In the genomic region with DNA sequence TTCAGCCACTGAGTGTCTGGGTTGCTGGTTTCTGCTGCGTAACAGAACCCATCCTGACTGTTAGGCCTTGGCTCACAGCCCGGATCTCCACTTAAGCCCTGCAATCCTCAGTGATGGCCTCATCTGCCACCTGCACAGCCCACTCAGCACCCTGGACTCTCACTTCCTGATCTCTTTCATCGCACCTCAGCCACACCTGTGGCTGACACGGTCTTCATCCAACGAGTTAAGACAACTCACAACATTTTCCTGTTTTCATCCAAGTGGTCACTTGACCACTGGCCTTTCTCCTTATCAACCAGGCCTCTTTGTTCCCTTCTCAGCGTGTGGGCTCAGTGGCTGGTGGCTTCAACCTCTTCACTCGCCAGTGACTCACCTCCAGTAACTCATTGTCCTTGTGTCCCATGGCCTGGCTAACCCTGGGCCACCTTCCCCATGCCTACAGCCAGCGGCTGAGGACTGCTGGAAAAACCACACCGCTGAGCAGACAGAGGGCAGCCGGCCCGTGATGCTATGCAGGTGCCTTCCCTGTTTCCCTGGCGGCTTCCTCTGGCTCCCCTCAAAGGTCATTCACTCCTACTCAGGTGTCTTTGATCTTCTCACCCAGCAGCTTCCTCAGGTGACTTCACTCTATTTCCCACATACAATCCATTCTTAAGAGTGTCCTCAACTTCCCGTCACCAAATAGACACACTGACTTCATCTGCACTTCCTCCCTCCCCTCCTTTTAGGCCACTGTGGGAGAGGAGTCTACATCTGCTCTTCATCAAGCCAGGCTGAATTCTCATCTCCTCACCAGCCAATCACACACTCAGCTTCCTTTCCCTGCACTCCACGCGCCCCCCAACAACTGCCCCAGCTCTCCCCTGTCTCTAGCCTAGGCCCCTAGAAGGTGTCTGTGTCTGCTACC, we compare ENCODE assay signal across 11 cellular contexts. TPM values are rescaled to one million over a fixed set of nuclear protein-coding genes. Genes with fewer than 3 reads are reported as not detected.
A peak's percentile ranks its signal among the peaks of the same experiment; 100 is the strongest.
DNase-seq lines count a peak whose midpoint lies in the region; ATAC-seq, FAIRE-seq and TF ChIP-seq lines count a peak whose summit lies in the region.
"Had no signal": no experiment of that assay in that cellular context is flagged by ENCODE, and none has a peak within 500 bp of the region (broad histone marks: within the 10 kb centered on the region; RNA-seq: fewer than 3 reads in every experiment).

No MANE protein-coding gene starts in this region.

- no peaks in the 10 kb centered on the region for H3K27me3 Mint-ChIP-seq in activated naive CD8-positive, alpha-beta T cell treated with anti-CD3 and anti-CD28 coated beads, Interleukin-2, amount 50 U/mL, for 24 hours
- no peaks in the 10 kb centered on the region for H3K27me3 Mint-ChIP-seq in naive thymus-derived CD4-positive, alpha-beta T cell

- no peak for TF ChIP-seq EP300 in HepG2 (IDR thresholded peaks at IDR 0.05; ENCODE audit: low read depth in 2 of 2, low read length in 2 of 2)
- TF ChIP-seq EP300 in HepG2 (CRISPR knock-in tag; IDR thresholded peaks at IDR 0.05; ENCODE audit: borderline replicate concordance): no peak

- no peaks in the 10 kb centered on the region for H3K79me2 ChIP-seq in HepG2 (ENCODE audit: insufficient read depth, low read length)

- no peak for TF ChIP-seq RAD21 in HepG2 (CRISPR knock-in tag; IDR thresholded peaks at IDR 0.05)

- TF ChIP-seq CTCF in HepG2 (CRISPR knock-in tag; IDR thresholded peaks at IDR 0.05) (no peak), vagina (IDR thresholded peaks at IDR 0.05) (no peak)

- no peak for TF ChIP-seq POLR2A in HepG2 (IDR thresholded peaks at IDR 0.05; ENCODE audit: insufficient read depth in 1 of 2, low read depth in 2 of 2, low read length in 2 of 2)
- no peak for TF ChIP-seq POLR2A in vagina (IDR thresholded peaks at IDR 0.05)

- no peaks in the 10 kb centered on the region for H3K9me3 Mint-ChIP-seq in activated naive CD8-positive, alpha-beta T cell treated with anti-CD3 and anti-CD28 coated beads, Interleukin-2, amount 50 U/mL, for 24 hours
- H3K9me3 Mint-ChIP-seq in naive thymus-derived CD4-positive, alpha-beta T cell: no peaks in the 10 kb centered on the region

- DNase-seq in DMS79 treated with DMSO at 0.1 percent for 48 hours (lab: John Stamatoyannopoulos, UW): peak; percentile 67
- peak; percentile 22 for DNase-seq in NCI-H1092 treated with DMSO at 0.1 percent for 48 hours (lab: John Stamatoyannopoulos, UW)
- no peak for DNase-seq in activated naive CD8-positive, alpha-beta T cell treated with anti-CD3 and anti-CD28 coated beads, Interleukin-2, amount 50 U/mL, for 24 hours
- no peak for DNase-seq in HepG2 (ENCODE audit: low spot score)
- no peak for DNase-seq in vagina (ENCODE audit: extremely low spot score in 2 of 2)
- no peak for DNase-seq in naive thymus-derived CD4-positive, alpha-beta T cell
- DNase-seq in stimulated activated CD8-positive, alpha-beta memory T cell treated with anti-CD3 and anti-CD28 coated beads, Interleukin-4, amount 100 ng/mL, for 48 hours: no peak
- DNase-seq: nucleus accumbens, OCI-M1 had no signal

- H3K4me1 ChIP-seq in HepG2 (ENCODE audit: insufficient read depth, low read length): no peaks in the 10 kb centered on the region
- H3K4me1 ChIP-seq in vagina: peaks cover 19% of the 10 kb centered on the region
- no peaks in the 10 kb centered on the region for H3K4me1 ChIP-seq in naive thymus-derived CD4-positive, alpha-beta T cell (ENCODE audit: control insufficient read depth in 2 of 2, insufficient read depth in 2 of 2, low read length in 2 of 2)

- peaks cover 8% of the 10 kb centered on the region for H3K4me1 Mint-ChIP-seq in activated naive CD8-positive, alpha-beta T cell treated with anti-CD3 and anti-CD28 coated beads, Interleukin-2, amount 50 U/mL, for 24 hours
- peaks cover 0 to 8% (median 0%) of the 10 kb centered on the region in 7 donors for H3K4me1 Mint-ChIP-seq in naive thymus-derived CD4-positive, alpha-beta T cell

- H3K27ac ChIP-seq in HepG2 (ENCODE audit: extremely low read length, insufficient read depth, low read length) (no peak overlapping the region), vagina (no peak overlapping the region)
- no peak overlapping the region for H3K27ac ChIP-seq in naive thymus-derived CD4-positive, alpha-beta T cell (ENCODE audit: low read depth, low read length)

- H3K27ac Mint-ChIP-seq in activated naive CD8-positive, alpha-beta T cell treated with anti-CD3 and anti-CD28 coated beads, Interleukin-2, amount 50 U/mL, for 24 hours: peak overlapping the region; percentile 35
- peak overlapping the region in 3 of 9 donors; percentile 2 to 53 (median 7) for H3K27ac Mint-ChIP-seq in naive thymus-derived CD4-positive, alpha-beta T cell

- no peak for FAIRE-seq in HepG2 (lab: Jason Lieb, UNC)

- H3K4me3 Mint-ChIP-seq in activated naive CD8-positive, alpha-beta T cell treated with anti-CD3 and anti-CD28 coated beads, Interleukin-2, amount 50 U/mL, for 24 hours: no peak overlapping the region
- no peak overlapping the region for H3K4me3 Mint-ChIP-seq in naive thymus-derived CD4-positive, alpha-beta T cell

- no TSS peak for BruUV-seq in HepG2 (replicated peaks; lab: Mats Ljungman, UMichigan)

- no peak overlapping the region for H3K9ac ChIP-seq in HepG2 (ENCODE audit: insufficient read depth, low read depth, low read length)

- H3K9me3 ChIP-seq in HepG2 (ENCODE audit: low read length): no peaks in the 10 kb centered on the region
- no peaks in the 10 kb centered on the region for H3K9me3 ChIP-seq in vagina
- no peaks in the 10 kb centered on the region for H3K9me3 ChIP-seq in naive thymus-derived CD4-positive, alpha-beta T cell (ENCODE audit: control insufficient read depth in 2 of 3, low read length in 3 of 3)
- H3K9me3 ChIP-seq: gastrocnemius medialis had no signal

- CTCF ChIA-PET in HepG2 (lab: Yijun Ruan, JAX; ENCODE audit: low intra/inter-chr PET ratio, low total read pairs): no interaction called here
- CTCF ChIA-PET in naive thymus-derived CD4-positive, alpha-beta T cell (lab: Charles Lee): no interaction called here

- POLR2A ChIA-PET in HepG2 (lab: Yijun Ruan, JAX): no interaction called here
- POLR2A ChIA-PET in naive thymus-derived CD4-positive, alpha-beta T cell (lab: Charles Lee): no interaction called here

- intact Hi-C loops in HepG2 (cut with micrococcal nuclease; ENCODE audit: unreplicated experiment): no loop called here
- intact Hi-C loops in vagina (cut with DNase I): no loop called here
- intact Hi-C loops in naive thymus-derived CD4-positive, alpha-beta T cell (cut with micrococcal nuclease): no loop called here

- WGBS in HepG2 (ENCODE audit: low lambda C conversion rate): 33% methylated on average over 15 of the region's 15 CpGs

- H3K27me3 ChIP-seq in HepG2 (ENCODE audit: control insufficient read depth in 1 of 2, insufficient read depth in 2 of 2, low read length in 2 of 2) (peaks cover 0 to 36% of the 10 kb centered on the region in 2 experiments; a peak in 3 of 5 replicates), vagina (no peaks in the 10 kb centered on the region)
- no peaks in the 10 kb centered on the region for H3K27me3 ChIP-seq in naive thymus-derived CD4-positive, alpha-beta T cell (ENCODE audit: control insufficient read depth in 2 of 2, insufficient read depth in 2 of 2, low read length in 2 of 2)
- H3K27me3 ChIP-seq: gastrocnemius medialis had no signal

- in situ Hi-C loops in HepG2 (cut with HindIII; ENCODE audit: extremely low pct_ligation_motif_present, low pct_unique_long_range_greater_than_20kb): no loop called here

- no peak overlapping the region for H3K4me3 ChIP-seq in HepG2 (replicated peaks in 1 of 3; ENCODE audit: insufficient read depth in 1 of 3, low read depth in 2 of 3, low read length in 3 of 3)
- no peak overlapping the region for H3K4me3 ChIP-seq in vagina
- H3K4me3 ChIP-seq in naive thymus-derived CD4-positive, alpha-beta T cell (ENCODE audit: low read length): no peak overlapping the region
- H3K4me3 ChIP-seq: gastrocnemius medialis had no signal

- H4K20me1 ChIP-seq in HepG2 (ENCODE audit: insufficient read depth, low read length): no peaks in the 10 kb centered on the region

- H3K36me3 ChIP-seq in HepG2 (replicated peaks in 1 of 2; ENCODE audit: control insufficient read depth in 1 of 2, insufficient read depth in 2 of 2, low read length in 2 of 2) (no peaks in the 10 kb centered on the region), vagina (no peaks in the 10 kb centered on the region)
- no peaks in the 10 kb centered on the region for H3K36me3 ChIP-seq in naive thymus-derived CD4-positive, alpha-beta T cell (ENCODE audit: control insufficient read depth in 2 of 3, insufficient read depth in 3 of 3, low read length in 3 of 3)
- H3K36me3 ChIP-seq: gastrocnemius medialis had no signal

- no peak for ATAC-seq in activated naive CD8-positive, alpha-beta T cell treated with anti-CD3 and anti-CD28 coated beads, Interleukin-2, amount 50 U/mL, for 24 hours
- ATAC-seq in HepG2: no peak
- ATAC-seq in GM21528 (IDR thresholded peaks at IDR 0.05; ENCODE audit: low FRiP score, unreplicated experiment): no peak
- no peak for ATAC-seq in naive thymus-derived CD4-positive, alpha-beta T cell
- ATAC-seq: gastrocnemius medialis had no signal

- H3K4me2 ChIP-seq in HepG2 (ENCODE audit: low read depth, low read length): no peak overlapping the region

- H2AFZ ChIP-seq in HepG2 (ENCODE audit: low read length): no peak overlapping the region

- H3K36me3 Mint-ChIP-seq in activated naive CD8-positive, alpha-beta T cell treated with anti-CD3 and anti-CD28 coated beads, Interleukin-2, amount 50 U/mL, for 24 hours (ENCODE audit: low read depth): no peaks in the 10 kb centered on the region
- no peaks in the 10 kb centered on the region for H3K36me3 Mint-ChIP-seq in naive thymus-derived CD4-positive, alpha-beta T cell

RNA-seq across cellular contexts. Expression of gene EDN2, which starts 19.9 kb away (rescaled TPM):
- total RNA-seq in HepG2 (2016; rRNA removed; fragmentation: Illumina TruSeq; extraction: Trizol) (not detected in 2 replicates), vagina (9.3 TPM)
- not detected in 2 replicates for total RNA-seq in HepG2 (2016; cell fraction: cytosol; rRNA removed; fragmentation: Illumina TruSeq; extraction: Trizol; ENCODE audit: low read depth)
- total RNA-seq in HepG2 (2016; cell fraction: insoluble cytoplasmic fraction; rRNA removed; fragmentation: Illumina TruSeq; extraction: Trizol): not detected in 2 replicates
- not detected in 2 replicates for total RNA-seq in HepG2 (2016; cell fraction: membrane; rRNA removed; fragmentation: Illumina TruSeq; extraction: Trizol)
- not detected in 2 replicates for total RNA-seq in HepG2 (2016; cell fraction: nucleus; rRNA removed; fragmentation: Illumina TruSeq; extraction: Trizol)
- polyA plus RNA-seq in HepG2 (2011; rRNA removed): not detected in 2 replicates
- polyA plus RNA-seq in HepG2 (2011; cell fraction: cytosol; rRNA removed): not detected in 2 replicates
- polyA plus RNA-seq in HepG2 (2011; cell fraction: nucleus; rRNA removed): not detected in 2 replicates
- not detected in 2 replicates for polyA plus RNA-seq in HepG2 (2012)
- polyA plus RNA-seq in HepG2 (2016; cell fraction: cytosol; fragmentation: Illumina TruSeq; extraction: Trizol; ENCODE audit: low read depth): not detected in 2 replicates
- polyA plus RNA-seq in HepG2 (2016; cell fraction: insoluble cytoplasmic fraction; fragmentation: Illumina TruSeq; extraction: Trizol; ENCODE audit: low read depth): not detected in 2 replicates
- not detected in 2 replicates for polyA plus RNA-seq in HepG2 (2016; cell fraction: membrane; fragmentation: Illumina TruSeq; extraction: Trizol; ENCODE audit: low read depth)
- polyA plus RNA-seq in HepG2 (2016; cell fraction: nucleus; fragmentation: Illumina TruSeq; extraction: Trizol; ENCODE audit: insufficient read depth, low read depth): not detected in 2 replicates
- 1.1 TPM in 1 of 2 replicates, not detected in the other for polyA minus RNA-seq in HepG2 (2011; rRNA and poly(A)+ RNA removed; ENCODE audit: low replicate concordance)
- polyA minus RNA-seq in HepG2 (2011; cell fraction: cytosol; rRNA and poly(A)+ RNA removed): not detected in 2 replicates
- polyA minus RNA-seq in HepG2 (2011; cell fraction: nucleus; rRNA and poly(A)+ RNA removed): not detected in 2 replicates
- total RNA-seq in naive thymus-derived CD4-positive, alpha-beta T cell: not detected
- not detected for polyA plus RNA-seq in naive thymus-derived CD4-positive, alpha-beta T cell
- total RNA-seq: gastrocnemius medialis had no signal

Comparison
In these comparisons a context has a peak if more than half of its experiments do, and no peak if none do; other contexts are left out.
1. DNase-seq: peak in DMS79 treated with DMSO at 0.1 percent for 48 hours (single experiment) and NCI-H1092 treated with DMSO at 0.1 percent for 48 hours (single experiment); none in activated naive CD8-positive, alpha-beta T cell treated with anti-CD3 and anti-CD28 coated beads, Interleukin-2, amount 50 U/mL, for 24 hours (single experiment), HepG2 (single experiment), vagina (0 of 2), naive thymus-derived CD4-positive, alpha-beta T cell (0 of 9) and stimulated activated CD8-positive, alpha-beta memory T cell treated with anti-CD3 and anti-CD28 coated beads, Interleukin-4, amount 100 ng/mL, for 48 hours (single experiment).